Comparison of ENCODE assay signal across 8 cellular contexts in the genomic region with DNA sequence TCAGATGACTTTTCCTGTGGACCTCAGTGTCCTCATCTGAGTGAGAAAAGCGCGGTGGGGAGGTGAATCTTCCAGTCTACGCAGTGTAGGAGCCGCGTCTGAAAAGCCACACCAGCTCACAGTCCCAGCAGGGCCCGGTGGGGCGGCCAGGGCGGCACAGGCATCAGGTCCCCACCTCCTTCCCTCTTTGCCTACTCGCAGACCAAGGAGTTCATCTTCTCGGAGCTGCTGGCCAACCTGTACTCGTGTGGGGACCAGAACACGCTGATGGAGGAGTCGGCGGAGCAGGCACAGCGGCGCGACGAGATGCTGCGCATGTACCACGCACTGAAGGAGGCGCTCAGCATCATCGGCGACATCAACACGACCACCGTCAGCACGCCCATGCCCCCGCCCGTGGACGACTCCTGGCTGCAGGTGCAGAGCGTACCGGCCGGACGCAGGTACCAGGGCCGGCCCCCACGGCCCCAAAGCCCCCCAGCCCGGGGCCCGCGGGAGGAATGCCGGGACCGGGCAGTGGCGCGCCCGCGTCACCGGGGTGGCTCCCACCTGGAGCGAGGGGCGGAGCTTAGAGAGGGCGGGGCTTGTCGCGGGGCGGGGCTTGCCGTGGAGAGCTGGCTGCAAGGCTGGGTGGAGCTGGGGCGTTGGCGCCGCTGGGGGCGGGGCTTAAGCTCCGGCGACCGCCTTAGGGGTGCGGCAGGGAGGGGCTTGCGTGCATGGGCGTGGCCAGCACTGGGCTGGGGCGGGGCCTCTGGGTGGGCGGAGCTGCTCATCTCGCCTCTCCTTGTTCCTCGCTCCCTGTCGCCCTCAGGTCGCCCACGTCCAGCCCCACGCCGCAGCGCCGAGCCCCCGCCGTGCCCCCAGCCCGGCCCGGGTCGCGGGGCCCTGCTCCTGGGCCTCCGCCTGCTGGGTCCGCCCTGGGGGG. TPM values are rescaled to one million over a fixed set of nuclear protein-coding genes. Genes with fewer than 3 reads are reported as not detected.
DNase-seq lines count a peak whose midpoint lies in the region; ATAC-seq and TF ChIP-seq lines count a peak whose summit lies in the region.

No MANE protein-coding gene starts in this region.

- H3K4me3 ChIP-seq in brain microvascular endothelial cell (ENCODE audit: low read depth, low read length) (peak overlapping the region; percentile 57), iPS-18a (ENCODE audit: low read length) (peak overlapping the region; percentile 35)

- peaks cover 7% of the 10 kb centered on the region for H3K4me1 ChIP-seq in iPS-18a (ENCODE audit: control insufficient read depth, low read depth, low read length)

- H3K27me3 ChIP-seq in brain microvascular endothelial cell (replicated peaks), result no peaks in the 10 kb centered on the region
- H3K27me3 ChIP-seq in iPS-18a (ENCODE audit: control insufficient read depth, insufficient read depth, low read length), result no peaks in the 10 kb centered on the region

- in situ Hi-C loops in Caki2 (cut with HindIII; ENCODE audit: low pct_unique_long_range_greater_than_20kb, low sequenced_read_pairs) (no loop called here), brain microvascular endothelial cell (cut with HindIII; ENCODE audit: low pct_ligation_motif_present, low sequenced_read_pairs) (no loop called here)

- H3K9me3 ChIP-seq in iPS-18a (ENCODE audit: control insufficient read depth, low read depth, low read length), result no peaks in the 10 kb centered on the region

- no peak overlapping the region for H3K9ac ChIP-seq in iPS-18a (ENCODE audit: low read length)

- TF ChIP-seq CTCF in VCaP (conservative IDR thresholded peaks at IDR 0.05), result no peak
- TF ChIP-seq CTCF in brain microvascular endothelial cell (IDR thresholded peaks at IDR 0.05; ENCODE audit: low read depth, low read length, missing control alignments), result no peak

- H3K27ac ChIP-seq in VCaP, result peak overlapping the region; percentile 73; the same call in 1 of the 2 replicates
- no peak overlapping the region for H3K27ac ChIP-seq in brain microvascular endothelial cell
- H3K27ac ChIP-seq in iPS-18a (ENCODE audit: low read length), result no peak overlapping the region

- H3K36me3 ChIP-seq in brain microvascular endothelial cell (replicated peaks) (peaks cover 2% of the 10 kb centered on the region), iPS-18a (ENCODE audit: control insufficient read depth, low read depth, low read length) (peaks cover 3% of the 10 kb centered on the region)

- peak; percentile 52 for DNase-seq in Caki2 (ENCODE audit: low read depth)
- DNase-seq in HuH-7 (ENCODE audit: low spot score), result peak; percentile 68
- DNase-seq in brain microvascular endothelial cell, result peak; percentile 70
- peak; percentile 98 for DNase-seq in stimulated activated CD4-positive, alpha-beta T cell treated with anti-CD3 and anti-CD28 coated beads, Interleukin-15, amount 100 ng/mL, for 24 hours
- no peak for DNase-seq in DMS79 treated with DMSO at 0.1 percent for 48 hours (lab: John Stamatoyannopoulos, UW)

- ATAC-seq in GM21381 (IDR thresholded peaks at IDR 0.05; ENCODE audit: unreplicated experiment), result peak; percentile 90

RNA-seq across cellular contexts. Expression of a gene that starts 25.6 kb away (rescaled TPM):
- total RNA-seq in Caki2 (2014; rRNA removed; shearing (Covaris generic); ENCODE audit: low replicate concordance), result 44.6 and 79.8 TPM in 2 replicates

RNA-seq across cellular contexts. Expression of a gene that starts 25.9 kb away (rescaled TPM):
- total RNA-seq in Caki2 (2014; rRNA removed; shearing (Covaris generic); ENCODE audit: low replicate concordance), result 97.2 and 141 TPM in 2 replicates

RNA-seq across cellular contexts. Expression of a gene that starts 47.0 kb away (rescaled TPM):
- 15.3 and 22.3 TPM in 2 replicates for total RNA-seq in Caki2 (2014; rRNA removed; shearing (Covaris generic); ENCODE audit: low replicate concordance)

RNA-seq across cellular contexts. Expression of a gene that starts 58.8 kb away (rescaled TPM):
- total RNA-seq in Caki2 (2014; rRNA removed; shearing (Covaris generic); ENCODE audit: low replicate concordance), result 25.6 and 27.7 TPM in 2 replicates
